In the genomic region with DNA sequence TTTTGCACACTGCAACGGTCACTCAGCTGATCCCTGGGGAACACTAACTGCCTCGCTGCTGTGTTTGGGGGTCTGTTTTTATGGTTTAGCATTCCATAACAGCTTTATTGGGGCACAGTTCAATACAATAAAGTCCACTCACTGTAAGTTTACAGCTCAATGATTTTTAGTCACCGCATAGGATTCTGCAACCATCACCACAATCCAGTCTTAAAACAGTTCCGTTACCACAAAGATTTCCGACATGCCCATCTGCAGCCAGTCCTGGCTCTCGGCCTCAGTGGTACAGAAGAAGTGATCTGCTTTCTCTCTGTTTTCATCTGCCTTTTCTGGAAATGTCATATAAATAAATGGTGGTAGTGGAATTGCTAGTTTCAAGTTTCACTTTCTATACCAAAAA, we compare ENCODE assay signal across 17 cellular contexts. TPM values are rescaled to one million over a fixed set of nuclear protein-coding genes. Genes with fewer than 3 reads are reported as not detected.
DNase-seq lines count a peak whose midpoint lies in the region; ATAC-seq and TF ChIP-seq lines count a peak whose summit lies in the region.
"Had no signal": no experiment of that assay in that cellular context is flagged by ENCODE, and none has a peak within 500 bp of the region (broad histone marks: within the 10 kb centered on the region; RNA-seq: fewer than 3 reads in every experiment).

No MANE protein-coding gene starts in this region.

- H3K9me3 Mint-ChIP-seq in naive B cell = peaks cover 3 to 25% (median 10%) of the 10 kb centered on the region in 7 donors

- 35% methylated on average over 6 of the region's 6 CpGs for WGBS in SK-N-SH (ENCODE audit: low lambda C conversion rate)

- TF ChIP-seq EP300 in SK-N-SH (IDR thresholded peaks at IDR 0.05; ENCODE audit: borderline replicate concordance in 1 of 2, low read depth in 1 of 2, low read length in 1 of 2) = no peak

- no peaks in the 10 kb centered on the region for H3K36me3 ChIP-seq in SK-N-SH (replicated peaks in 1 of 2; ENCODE audit: control insufficient read depth in 1 of 2, insufficient read depth in 2 of 2, low read length in 1 of 2)
- no peaks in the 10 kb centered on the region for H3K36me3 ChIP-seq in HUES48 (ENCODE audit: control insufficient read depth, insufficient read depth, low read length)
- H3K36me3 ChIP-seq: suprapubic skin had no signal

- TF ChIP-seq CTCF in SK-N-SH (IDR thresholded peaks at IDR 0.05) = no peak
- no peak for TF ChIP-seq CTCF in astrocyte of the cerebellum (IDR thresholded peaks at IDR 0.05; ENCODE audit: low read depth, low read length, missing control alignments)

- in situ Hi-C loops in astrocyte of the cerebellum (cut with HindIII; ENCODE audit: low sequenced_read_pairs) = no loop called here

- no peak for TF ChIP-seq RAD21 in SK-N-SH (IDR thresholded peaks at IDR 0.05; ENCODE audit: low read length)

- H3K27ac ChIP-seq in SK-N-SH (ENCODE audit: low read depth in 2 of 2, low read length in 1 of 2) = no peak overlapping the region
- no peak overlapping the region for H3K27ac ChIP-seq in HUES48 (ENCODE audit: low read depth, low read length)
- H3K27ac ChIP-seq: psoas muscle, suprapubic skin had no signal

- peaks cover 0 to 7% of the 10 kb centered on the region in 2 donors for H3K36me3 Mint-ChIP-seq in naive B cell

- H3K4me2 ChIP-seq in SK-N-SH = no peak overlapping the region

- DNase-seq in SK-N-SH (no peak), astrocyte of the cerebellum (ENCODE audit: low read depth) (peak; percentile 58), naive B cell (no peak), iPS-NIHi7 (ENCODE audit: extremely low spot score) (no peak), NCI-H2196 treated with DMSO at 0.1 percent for 48 hours (lab: John Stamatoyannopoulos, UW; ENCODE audit: unreplicated experiment) (no peak), HEK293T (ENCODE audit: extremely low spot score) (no peak)
- DNase-seq: 8988T; activated B cell treated with CpG ODN at 0.5 μM for 24 hours; activated naive CD4-positive, alpha-beta T cell treated with anti-CD3 and anti-CD28 coated beads, Interleukin-2, amount 50 U/mL, for 16 hours; effector CD4-positive, alpha-beta T cell; mammary epithelial cell; NCI-H345; psoas muscle had no signal

- no peaks in the 10 kb centered on the region for H3K79me2 ChIP-seq in SK-N-SH (ENCODE audit: insufficient read depth)

- CTCF ChIA-PET in SK-N-SH (lab: Yijun Ruan, JAX) = interaction anchor here (0.9 to 1.9 kb wide), 2 partner anchors 14 to 387 kb away, joined by 5 to 7 read pairs; no protein-coding TSS in a partner anchor
- CTCF ChIA-PET in HEK293T (lab: Yijun Ruan, JAX) = no interaction called here

- no peaks in the 10 kb centered on the region; a peak in 1 of 4 replicates for H3K4me1 ChIP-seq in SK-N-SH (ENCODE audit: control insufficient read depth in 1 of 2, insufficient read depth in 2 of 2, low read depth in 1 of 2, low read length in 1 of 2)
- H3K4me1 ChIP-seq in HUES48 (ENCODE audit: control insufficient read depth, insufficient read depth, low read length) = no peaks in the 10 kb centered on the region
- H3K4me1 ChIP-seq: psoas muscle had no signal

- no peak overlapping the region for H3K9ac ChIP-seq in SK-N-SH
- H3K9ac ChIP-seq in HUES48 (ENCODE audit: low read depth, low read length) = no peak overlapping the region

- peaks cover 28 to 66% (median 40%) of the 10 kb centered on the region in 3 donors for H3K4me1 Mint-ChIP-seq in naive B cell

- H3K9me2 ChIP-seq in SK-N-SH = no peaks in the 10 kb centered on the region

- no peak overlapping the region for H2AFZ ChIP-seq in SK-N-SH (ENCODE audit: low read depth)

- no peaks in the 10 kb centered on the region for H4K20me1 ChIP-seq in SK-N-SH (ENCODE audit: insufficient read depth)

- peaks cover 27 to 66% (median 55%) of the 10 kb centered on the region in 3 donors for H3K27me3 Mint-ChIP-seq in naive B cell

- H3K9me3 ChIP-seq in SK-N-SH (no peaks in the 10 kb centered on the region), HUES48 (ENCODE audit: control insufficient read depth, insufficient read depth, low read length) (no peaks in the 10 kb centered on the region)
- H3K9me3 ChIP-seq: psoas muscle, suprapubic skin had no signal

- H3K4me3 ChIP-seq in SK-N-SH (ENCODE audit: low read depth in 2 of 2, low read length in 1 of 2) = no peak overlapping the region
- peak overlapping the region; percentile 69; the same call in 1 of the 2 replicates for H3K4me3 ChIP-seq in HUES48 (ENCODE audit: low read depth, low read length)
- peak overlapping the region; percentile 9 for H3K4me3 ChIP-seq in astrocyte of the cerebellum (ENCODE audit: low read depth, low read length)
- H3K4me3 ChIP-seq: psoas muscle, suprapubic skin had no signal

- H3K27me3 ChIP-seq in SK-N-SH (ENCODE audit: insufficient read depth) = no peaks in the 10 kb centered on the region
- peaks cover 45% of the 10 kb centered on the region for H3K27me3 ChIP-seq in HUES48 (ENCODE audit: control insufficient read depth, insufficient read depth, low read length)

- POLR2A ChIA-PET in SK-N-SH (lab: Yijun Ruan, JAX) (no interaction called here), HEK293T (lab: Yijun Ruan, JAX) (interaction anchor here (0.9 to 1.6 kb wide), 5 partner anchors 13 to 34 kb away, joined by 3 to 6 read pairs (median 4); a partner anchor contains a TSS)

- H3K4me3 Mint-ChIP-seq in naive B cell = peak overlapping the region in 3 of 8 donors; percentile 4 to 72 (median 65)
- H3K4me3 Mint-ChIP-seq: activated B cell treated with CpG ODN at 0.5 μM for 24 hours had no signal

- H3F3A ChIP-seq in SK-N-SH (replicated peaks; ENCODE audit: insufficient read depth) = peaks cover 11% of the 10 kb centered on the region

- ATAC-seq in SK-N-SH treated with all-trans-retinoic acid at 6 μM for 48 hours = no peak
- no peak for ATAC-seq in naive B cell (ENCODE audit: low read depth in 2 of 2)
- ATAC-seq: Right ventricle myocardium inferior had no signal

- H3K27ac Mint-ChIP-seq in naive B cell = peak overlapping the region in 4 of 6 donors; percentile 29 to 99 (median 82)
- H3K27ac Mint-ChIP-seq: activated B cell treated with CpG ODN at 0.5 μM for 24 hours had no signal

TF ChIP-seq in SK-N-SH, 30 proteins besides CTCF, POLR2A, EP300 and RAD21:
- TF ChIP-seq TCF12 (IDR thresholded peaks at IDR 0.05) = peak; percentile 12; the same call in 1 of the 2 replicates
- no peak for TF ChIP-seq CHD2 (IDR thresholded peaks at IDR 0.05; ENCODE audit: low read length, partially characterized antibody)
- no peak for TF ChIP-seq FOXM1 (IDR thresholded peaks at IDR 0.05; ENCODE audit: low read depth)
TF ChIP-seq in SK-N-SH: peak in this region for 1.

TF ChIP-seq in SK-N-SH treated with all-trans-retinoic acid at 6 μM for 48 hours, 23 proteins besides CTCF, POLR2A, EP300 and RAD21 (continues in another document):
- no peak for TF ChIP-seq ZNF8 (CRISPR knock-in tag; IDR thresholded peaks at IDR 0.05)
- no peak for TF ChIP-seq BACH2 (CRISPR knock-in tag; IDR thresholded peaks at IDR 0.05; ENCODE audit: borderline replicate concordance)
- TF ChIP-seq, protein P1, sequence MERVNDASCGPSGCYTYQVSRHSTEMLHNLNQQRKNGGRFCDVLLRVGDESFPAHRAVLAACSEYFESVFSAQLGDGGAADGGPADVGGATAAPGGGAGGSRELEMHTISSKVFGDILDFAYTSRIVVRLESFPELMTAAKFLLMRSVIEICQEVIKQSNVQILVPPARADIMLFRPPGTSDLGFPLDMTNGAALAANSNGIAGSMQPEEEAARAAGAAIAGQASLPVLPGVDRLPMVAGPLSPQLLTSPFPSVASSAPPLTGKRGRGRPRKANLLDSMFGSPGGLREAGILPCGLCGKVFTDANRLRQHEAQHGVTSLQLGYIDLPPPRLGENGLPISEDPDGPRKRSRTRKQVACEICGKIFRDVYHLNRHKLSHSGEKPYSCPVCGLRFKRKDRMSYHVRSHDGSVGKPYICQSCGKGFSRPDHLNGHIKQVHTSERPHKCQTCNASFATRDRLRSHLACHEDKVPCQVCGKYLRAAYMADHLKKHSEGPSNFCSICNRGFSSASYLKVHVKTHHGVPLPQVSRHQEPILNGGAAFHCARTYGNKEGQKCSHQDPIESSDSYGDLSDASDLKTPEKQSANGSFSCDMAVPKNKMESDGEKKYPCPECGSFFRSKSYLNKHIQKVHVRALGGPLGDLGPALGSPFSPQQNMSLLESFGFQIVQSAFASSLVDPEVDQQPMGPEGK (CRISPR knock-in tag; IDR thresholded peaks at IDR 0.05; ENCODE audit: borderline replicate concordance) = no peak

TF ChIP-seq in HEK293T, 16 proteins besides CTCF, POLR2A, EP300 and RAD21:
- no peak for TF ChIP-seq FOXK2 (IDR thresholded peaks at IDR 0.05)
- TF ChIP-seq SP1 (IDR thresholded peaks at IDR 0.05) = no peak
- no peak for TF ChIP-seq ELF4 (IDR thresholded peaks at IDR 0.05)
- TF ChIP-seq SUZ12 (IDR thresholded peaks at IDR 0.05) = no peak
- TF ChIP-seq LEF1 (IDR thresholded peaks at IDR 0.05; ENCODE audit: borderline replicate concordance) = no peak
- no peak for TF ChIP-seq BHLHE40 (IDR thresholded peaks at IDR 0.05; ENCODE audit: borderline replicate concordance)
- TF ChIP-seq NFRKB (IDR thresholded peaks at IDR 0.05) = no peak
- no peak for TF ChIP-seq ZNF384 (IDR thresholded peaks at IDR 0.05)
- no peak for TF ChIP-seq ARNT (IDR thresholded peaks at IDR 0.05)
- no peak for TF ChIP-seq FOXA1 (IDR thresholded peaks at IDR 0.05)
- no peak for TF ChIP-seq L3MBTL2 (conservative IDR thresholded peaks at IDR 0.05)
- TF ChIP-seq HDGF (IDR thresholded peaks at IDR 0.05; ENCODE audit: borderline replicate concordance) = no peak
- TF ChIP-seq CTBP1 (IDR thresholded peaks at IDR 0.05; ENCODE audit: borderline replicate concordance) = no peak

RNA-seq across cellular contexts. Expression of a gene that starts 23.6 kb away (rescaled TPM):
- not detected in 2 replicates for polyA plus RNA-seq in SK-N-SH (2012; rRNA removed)
- not detected in 2 replicates for polyA plus RNA-seq in SK-N-SH (2012; cell fraction: cytosol; rRNA removed)
- polyA plus RNA-seq in SK-N-SH (2012; cell fraction: nucleus; rRNA removed) = not detected in 2 replicates
- polyA plus RNA-seq in naive B cell (ENCODE audit: low read depth in 6 of 6) = not detected
- polyA plus RNA-seq: mammary epithelial cell, psoas muscle had no signal

RNA-seq across cellular contexts. Expression of a gene that starts 34.0 kb away (rescaled TPM):
- 2.0 and 3.5 TPM in 2 replicates for polyA plus RNA-seq in SK-N-SH (2012; rRNA removed)
- 2.8 and 2.9 TPM in 2 replicates for polyA plus RNA-seq in SK-N-SH (2012; cell fraction: cytosol; rRNA removed)
- 2.4 and 3.9 TPM in 2 replicates for polyA plus RNA-seq in SK-N-SH (2012; cell fraction: nucleus; rRNA removed)
- under 1 TPM in 3 of 6 donors, not detected in 3; 0.09 to 0.27 (median 0.24) TPM for polyA plus RNA-seq in naive B cell (ENCODE audit: low read depth in 6 of 6)

RNA-seq across cellular contexts. Expression of a gene that starts 40.0 kb away (rescaled TPM):
- polyA plus RNA-seq in SK-N-SH (2012; rRNA removed) (not detected in 2 replicates), naive B cell (ENCODE audit: low read depth in 6 of 6) (not detected)
- not detected in 2 replicates for polyA plus RNA-seq in SK-N-SH (2012; cell fraction: cytosol; rRNA removed)
- polyA plus RNA-seq in SK-N-SH (2012; cell fraction: nucleus; rRNA removed) = not detected in 2 replicates
- polyA plus RNA-seq: mammary epithelial cell, psoas muscle had no signal

RNA-seq across cellular contexts. Expression of a gene that starts 52.1 kb away (rescaled TPM):
- polyA plus RNA-seq in SK-N-SH (2012; rRNA removed) (35.3 and 35.9 TPM in 2 replicates), naive B cell (ENCODE audit: low read depth in 6 of 6) (1 to 10 TPM in 3 of 6 donors, under 1 TPM in 3; 0.40 to 1.6 (median 1.0) TPM)
- polyA plus RNA-seq in SK-N-SH (2012; cell fraction: cytosol; rRNA removed) = 17.4 and 20.2 TPM in 2 replicates
- polyA plus RNA-seq in SK-N-SH (2012; cell fraction: nucleus; rRNA removed) = 123 and 125 TPM in 2 replicates

Comparison
In these comparisons a context has a peak if more than half of its experiments do, and no peak if none do; other contexts are left out.
1. H3K4me3 ChIP-seq: peak in HUES48 (single experiment) and astrocyte of the cerebellum (single experiment); none in SK-N-SH (0 of 2).